18 cellular contexts compared by ENCODE assay signal in the genomic region with DNA sequence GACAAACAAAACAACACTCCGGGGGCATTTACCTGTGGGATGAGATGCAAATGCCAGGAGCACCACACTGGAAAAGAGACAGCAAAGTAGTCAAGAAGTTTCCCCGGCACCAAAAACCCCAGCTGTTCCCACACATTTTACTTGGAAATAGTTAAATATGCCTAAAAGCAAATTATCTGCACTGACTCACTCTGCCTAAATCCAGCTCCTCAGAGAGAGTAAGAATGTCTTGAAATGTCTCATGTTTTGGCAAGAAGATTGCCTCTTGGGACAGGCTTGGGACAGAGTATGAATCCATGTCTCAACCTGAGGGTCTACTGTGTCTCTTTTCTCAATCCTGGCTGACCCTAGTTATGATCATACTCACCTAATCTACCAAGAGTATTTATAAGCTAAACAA.
DNase-seq lines count a peak whose midpoint lies in the region; ATAC-seq and TF ChIP-seq lines count a peak whose summit lies in the region.
"Had no signal": no experiment of that assay in that cellular context is flagged by ENCODE, and none has a peak within 500 bp of the region (broad histone marks: within the 10 kb centered on the region; RNA-seq: fewer than 3 reads in every experiment).

No MANE protein-coding gene starts in this region.

- H3K9ac ChIP-seq in subcutaneous abdominal adipose tissue (ENCODE audit: low read length in 5 of 5): peak overlapping the region in 3 of 5 donors; percentile 42 to 56 (median 54)

- TF ChIP-seq POLR2A in esophagus squamous epithelium (IDR thresholded peaks at IDR 0.05): no peak

- H3K36me3 ChIP-seq in subcutaneous abdominal adipose tissue (ENCODE audit: control insufficient read depth in 5 of 5, insufficient read depth in 5 of 5, low read length in 5 of 5) (no peaks in the 10 kb centered on the region), esophagus squamous epithelium (no peaks in the 10 kb centered on the region), WERI-Rb-1 (no peaks in the 10 kb centered on the region)

- DNase-seq in HCEC 1CT (peak; percentile 46), cardiac fibroblast (ENCODE audit: low read depth in 2 of 2) (peak; percentile 68 to 81), hepatic stellate cell (ENCODE audit: low spot score) (peak; percentile 46), esophagus squamous epithelium (lab: John Stamatoyannopoulos, UW) (no peak), HuH-7 (ENCODE audit: low spot score) (no peak), WERI-Rb-1 (no peak)
- DNase-seq: activated CD4-positive, alpha-beta T cell treated with anti-CD3 and anti-CD28 coated beads for 4 hours; activated T-cell treated with anti-CD3 and anti-CD28 coated beads for 4 hours; CD4-positive, CD25-positive, alpha-beta regulatory T cell; cortex of kidney; KG1; NCI-H146; PC-9; stimulated activated CD4-positive, alpha-beta T cell treated with anti-CD3 and anti-CD28 coated beads, Interleukin-2, amount 100 ng/mL, for 48 hours had no signal

- TF ChIP-seq CTCF in cardiac fibroblast (IDR thresholded peaks at IDR 0.05; ENCODE audit: low read depth, low read length): no peak
- TF ChIP-seq CTCF in esophagus squamous epithelium (IDR thresholded peaks at IDR 0.05): no peak
- TF ChIP-seq CTCF in WERI-Rb-1 (IDR thresholded peaks at IDR 0.05; ENCODE audit: low read depth, low read length): no peak

- H3K27ac ChIP-seq in subcutaneous abdominal adipose tissue (ENCODE audit: low read depth, low read length): peak overlapping the region; percentile 93
- H3K27ac ChIP-seq in esophagus squamous epithelium: peak overlapping the region in 2 of 4 donors; percentile 33 to 58
- H3K27ac ChIP-seq in WERI-Rb-1: no peak overlapping the region
- H3K27ac ChIP-seq: PC-9 had no signal

- no peak for ATAC-seq in HG03565 (IDR thresholded peaks at IDR 0.05; ENCODE audit: unreplicated experiment)
- ATAC-seq: activated naive CD4-positive, alpha-beta T cell treated with anti-CD3 and anti-CD28 coated beads, Interleukin-2, amount 50 U/mL, for 72 hours; GM23338 had no signal

- H3K9me3 ChIP-seq in subcutaneous abdominal adipose tissue (ENCODE audit: control insufficient read depth in 5 of 5, low read length in 5 of 5) (no peaks in the 10 kb centered on the region), esophagus squamous epithelium (no peaks in the 10 kb centered on the region), WERI-Rb-1 (ENCODE audit: severe bottlenecking) (no peaks in the 10 kb centered on the region)

- intact Hi-C loops in esophagus squamous epithelium (cut with DNase I): no loop called here

- 56 to 76% methylated on average over 2 of the region's 2 CpGs for WGBS in esophagus squamous epithelium, 2 donors

- H3K4me3 ChIP-seq in cardiac fibroblast (replicated peaks in 1 of 2; ENCODE audit: low read depth in 2 of 2, low read length in 2 of 2): no peak overlapping the region
- peak overlapping the region in 3 of 5 donors; percentile 13 to 52 (median 30) for H3K4me3 ChIP-seq in subcutaneous abdominal adipose tissue (ENCODE audit: low read depth in 1 of 5, low read length in 5 of 5)
- H3K4me3 ChIP-seq in esophagus squamous epithelium: no peak overlapping the region
- H3K4me3 ChIP-seq in WERI-Rb-1 (ENCODE audit: low read depth, low read length): no peak overlapping the region
- H3K4me3 ChIP-seq: GM23338, PC-9 had no signal

- H3K4me1 ChIP-seq in subcutaneous abdominal adipose tissue (ENCODE audit: control insufficient read depth in 5 of 5, insufficient read depth in 5 of 5, low read length in 5 of 5) (peaks cover 7 to 29% (median 20%) of the 10 kb centered on the region in 5 donors), esophagus squamous epithelium (peaks cover 0 to 10% (median 5%) of the 10 kb centered on the region in 3 donors)

- no peaks in the 10 kb centered on the region for H3K27me3 ChIP-seq in subcutaneous abdominal adipose tissue (ENCODE audit: control insufficient read depth in 5 of 5, insufficient read depth in 4 of 5, low read length in 5 of 5)
- no peaks in the 10 kb centered on the region for H3K27me3 ChIP-seq in esophagus squamous epithelium
- H3K27me3 ChIP-seq in WERI-Rb-1 (ENCODE audit: insufficient read depth, low read depth, severe bottlenecking): no peaks in the 10 kb centered on the region

Comparison
In these comparisons a context has a peak if more than half of its experiments do, and no peak if none do; other contexts are left out.
1. DNase-seq: peak in HCEC 1CT (single experiment), cardiac fibroblast (2 of 2) and hepatic stellate cell (single experiment); none in esophagus squamous epithelium (single experiment), HuH-7 (single experiment) and WERI-Rb-1 (single experiment).
2. H3K4me3 ChIP-seq: peak in subcutaneous abdominal adipose tissue (3 of 5); none in cardiac fibroblast (0 of 2), esophagus squamous epithelium (0 of 4) and WERI-Rb-1 (single experiment).